In genomic region chr20:43388267-43389081, GRCh38 we compare ENCODE assay signal across 15 cellular contexts.
A peak's percentile ranks its signal among the peaks of the same experiment; 100 is the strongest.
DNase-seq lines count a peak whose midpoint lies in the region; ATAC-seq and TF ChIP-seq lines count a peak whose summit lies in the region.
"Had no signal": no experiment of that assay in that cellular context is flagged by ENCODE, and none has a peak within 500 bp of the region (broad histone marks: within the 10 kb centered on the region; RNA-seq: fewer than 3 reads in every experiment).

No MANE protein-coding gene starts in this region.

- TF ChIP-seq CTCF in breast epithelium (IDR thresholded peaks at IDR 0.05) (no peak), mammary epithelial cell (conservative IDR thresholded peaks at IDR 0.05 in 1 of 2, IDR thresholded peaks at IDR 0.05 in 1 of 2; ENCODE audit: extremely low read depth in 1 of 2, insufficient read depth in 1 of 2, low read depth in 1 of 2, low read length in 2 of 2) (no peak), esophagus muscularis mucosa (IDR thresholded peaks at IDR 0.05) (no peak), natural killer cell (IDR thresholded peaks at IDR 0.05) (no peak)

- WGBS in mammary epithelial cell (ENCODE audit: low coverage, missing lambda C conversion rate), result 29% methylated on average over 7 of the region's 16 CpGs
- 29% methylated on average over 6 of the region's 16 CpGs for WGBS in esophagus muscularis mucosa
- WGBS in mesodermal cell (ENCODE audit: insufficient coverage in 2 of 2), 2 experiments, result 82 to 88% methylated on average over 5 to 14 of the region's 16 CpGs
- 61 to 65% methylated on average over 16 of the region's 16 CpGs for WGBS in aorta, 2 donors

- no peak overlapping the region for H3K9ac ChIP-seq in mammary epithelial cell (ENCODE audit: insufficient read depth, low read length)
- H3K9ac ChIP-seq: SK-N-SH had no signal

- H3K9me3 Mint-ChIP-seq in natural killer cell, result no peaks in the 10 kb centered on the region
- H3K9me3 Mint-ChIP-seq in stimulated activated effector memory CD8-positive, alpha-beta T cell treated with anti-CD3 and anti-CD28 coated beads, Interleukin-12 subunit alpha, Interleukin-12 subunit beta, amount 100 ng/mL, for 72 hours, result no peaks in the 10 kb centered on the region
- H3K9me3 Mint-ChIP-seq: type B pancreatic cell had no signal

- TF ChIP-seq POLR2A in breast epithelium (IDR thresholded peaks at IDR 0.05) (no peak), esophagus muscularis mucosa (IDR thresholded peaks at IDR 0.05; ENCODE audit: low read depth) (no peak)

- H3K4me3 Mint-ChIP-seq in natural killer cell, result no peak overlapping the region
- no peak overlapping the region for H3K4me3 Mint-ChIP-seq in stimulated activated effector memory CD8-positive, alpha-beta T cell treated with anti-CD3 and anti-CD28 coated beads, Interleukin-12 subunit alpha, Interleukin-12 subunit beta, amount 100 ng/mL, for 72 hours
- H3K4me3 Mint-ChIP-seq: activated B cell treated with CpG ODN at 0.5 μM for 24 hours, type B pancreatic cell had no signal

- H3K36me3 ChIP-seq in breast epithelium (no peaks in the 10 kb centered on the region), mammary epithelial cell (ENCODE audit: insufficient read depth, low read length) (no peaks in the 10 kb centered on the region), esophagus muscularis mucosa (no peaks in the 10 kb centered on the region), mesodermal cell (ENCODE audit: control insufficient read depth, insufficient read depth, low read length) (no peaks in the 10 kb centered on the region), aorta (ENCODE audit: control insufficient read depth in 1 of 2, insufficient read depth in 2 of 2, low read length in 1 of 2) (no peaks in the 10 kb centered on the region)
- H3K36me3 ChIP-seq: adrenal gland, gastroesophageal sphincter had no signal

- CTCF ChIA-PET in mammary epithelial cell (lab: Charles Lee; ENCODE audit: low non-redundant PET), result no interaction called here

- dilution Hi-C loops in mammary epithelial cell (cut with HindIII; ENCODE audit: low sequenced_read_pairs), result no loop called here

- ATAC-seq in aorta (ENCODE audit: low FRiP score) (peak; percentile 59), natural killer cell (no peak)
- ATAC-seq in stimulated activated effector memory CD8-positive, alpha-beta T cell treated with anti-CD3 and anti-CD28 coated beads, Interleukin-12 subunit alpha, Interleukin-12 subunit beta, amount 100 ng/mL, for 72 hours, result no peak

- in situ Hi-C loops in mammary epithelial cell (cut with MboI; ENCODE audit: low sequenced_read_pairs in 2 of 2), result no loop called here

- H3K4me1 Mint-ChIP-seq in natural killer cell, result no peaks in the 10 kb centered on the region
- no peaks in the 10 kb centered on the region for H3K4me1 Mint-ChIP-seq in stimulated activated effector memory CD8-positive, alpha-beta T cell treated with anti-CD3 and anti-CD28 coated beads, Interleukin-12 subunit alpha, Interleukin-12 subunit beta, amount 100 ng/mL, for 72 hours
- H3K4me1 Mint-ChIP-seq: activated B cell treated with CpG ODN at 0.5 μM for 24 hours had no signal

- no peak overlapping the region for H3K27ac Mint-ChIP-seq in natural killer cell
- no peak overlapping the region for H3K27ac Mint-ChIP-seq in stimulated activated effector memory CD8-positive, alpha-beta T cell treated with anti-CD3 and anti-CD28 coated beads, Interleukin-12 subunit alpha, Interleukin-12 subunit beta, amount 100 ng/mL, for 72 hours
- H3K27ac Mint-ChIP-seq: activated B cell treated with CpG ODN at 0.5 μM for 24 hours, type B pancreatic cell had no signal

- H2AFZ ChIP-seq in mammary epithelial cell (ENCODE audit: low read depth, low read length), result no peak overlapping the region

- H3K27ac ChIP-seq in breast epithelium (peak overlapping the region; percentile 60 to 85), mammary epithelial cell (ENCODE audit: insufficient read depth, low read depth, low read length) (no peak overlapping the region), esophagus muscularis mucosa (replicated peaks in 1 of 4) (peak overlapping the region in 2 of 4 donors; percentile 2 to 38), mesodermal cell (ENCODE audit: low read depth, low read length, severe bottlenecking) (peak overlapping the region; percentile 69), aorta (ENCODE audit: low read depth in 1 of 2, low read length in 2 of 2) (no peak overlapping the region)
- H3K27ac ChIP-seq: adrenal gland had no signal

- DNase-seq in breast epithelium (ENCODE audit: low spot score in 2 of 2) (peak in 1 of 2 donors; percentile 17), mammary epithelial cell (no peak), esophagus muscularis mucosa (ENCODE audit: extremely low spot score) (peak; percentile 94), aorta (peak; percentile 65 to 82), natural killer cell (no peak), kidney glomerular epithelial cell (lab: John Stamatoyannopoulos, UW) (no peak)
- no peak for DNase-seq in stimulated activated effector memory CD8-positive, alpha-beta T cell treated with anti-CD3 and anti-CD28 coated beads, Interleukin-12 subunit alpha, Interleukin-12 subunit beta, amount 100 ng/mL, for 72 hours (ENCODE audit: low spot score in 2 of 2)
- DNase-seq: activated B cell treated with CpG ODN at 0.5 μM for 24 hours; activated T-cell treated with anti-CD3 and anti-CD28 coated beads, Interleukin-2, amount 50 U/mL, for 1 hour; DMS53; SK-N-SH had no signal

- H3K36me3 Mint-ChIP-seq in natural killer cell, result no peaks in the 10 kb centered on the region
- no peaks in the 10 kb centered on the region for H3K36me3 Mint-ChIP-seq in stimulated activated effector memory CD8-positive, alpha-beta T cell treated with anti-CD3 and anti-CD28 coated beads, Interleukin-12 subunit alpha, Interleukin-12 subunit beta, amount 100 ng/mL, for 72 hours
- H3K36me3 Mint-ChIP-seq: type B pancreatic cell had no signal

- H3K4me1 ChIP-seq in breast epithelium (no peaks in the 10 kb centered on the region), mammary epithelial cell (ENCODE audit: insufficient read depth, low read length) (no peaks in the 10 kb centered on the region), esophagus muscularis mucosa (peaks cover 0 to 17% (median 16%) of the 10 kb centered on the region in 4 donors), mesodermal cell (ENCODE audit: control insufficient read depth, insufficient read depth, low read length, poor library complexity, severe bottlenecking) (peaks cover 16% of the 10 kb centered on the region), aorta (ENCODE audit: control insufficient read depth in 1 of 2, insufficient read depth in 2 of 2, low read length in 2 of 2) (no peaks in the 10 kb centered on the region)
- H3K4me1 ChIP-seq: adrenal gland had no signal

- H3K27me3 ChIP-seq in breast epithelium (no peaks in the 10 kb centered on the region), mammary epithelial cell (ENCODE audit: insufficient read depth, low read length) (peaks cover 3% of the 10 kb centered on the region), esophagus muscularis mucosa (peaks cover 0 to 31% (median 0%) of the 10 kb centered on the region in 4 donors), aorta (ENCODE audit: control insufficient read depth in 1 of 2, insufficient read depth in 2 of 2, low read length in 1 of 2) (peaks cover 0 to 2% of the 10 kb centered on the region in 2 donors)
- H3K27me3 ChIP-seq: adrenal gland had no signal

- peaks cover 3 to 30% of the 10 kb centered on the region in 2 donors for H3K27me3 Mint-ChIP-seq in natural killer cell (ENCODE audit: low read depth in 2 of 2)

- no peak for TF ChIP-seq EP300 in esophagus muscularis mucosa (IDR thresholded peaks at IDR 0.05)

- no TSS peak for BruUV-seq in mammary epithelial cell (replicated peaks; lab: Mats Ljungman, UMichigan)

- H3K79me2 ChIP-seq in mammary epithelial cell (ENCODE audit: insufficient read depth, low read length), result no peaks in the 10 kb centered on the region

- H4K20me1 ChIP-seq in mammary epithelial cell (ENCODE audit: insufficient read depth, low read length), result no peaks in the 10 kb centered on the region

- H3K4me3 ChIP-seq in breast epithelium (no peak overlapping the region), mammary epithelial cell (replicated peaks in 1 of 3; ENCODE audit: insufficient read depth in 1 of 3, low read depth in 2 of 3, low read length in 3 of 3) (no peak overlapping the region), esophagus muscularis mucosa (no peak overlapping the region), mesodermal cell (ENCODE audit: extremely low read depth, insufficient read depth, low read length, poor library complexity, severe bottlenecking) (no peak overlapping the region), aorta (ENCODE audit: low read length in 2 of 2) (no peak overlapping the region)
- H3K4me3 ChIP-seq: adrenal gland, gastroesophageal sphincter had no signal

- no peak overlapping the region for H3K4me2 ChIP-seq in mammary epithelial cell (ENCODE audit: insufficient read depth, low read depth, low read length)
- H3K4me2 ChIP-seq: SK-N-SH had no signal

- H3K9me3 ChIP-seq in breast epithelium, result no peaks in the 10 kb centered on the region
- H3K9me3 ChIP-seq in mammary epithelial cell (replicated peaks; ENCODE audit: insufficient read depth, low read length), result peaks cover 5% of the 10 kb centered on the region
- H3K9me3 ChIP-seq in esophagus muscularis mucosa, result peaks cover 0 to 1% (median 0%) of the 10 kb centered on the region in 4 donors
- peaks cover 8% of the 10 kb centered on the region for H3K9me3 ChIP-seq in mesodermal cell (ENCODE audit: control insufficient read depth, low read length)
- peaks cover 3% of the 10 kb centered on the region for H3K9me3 ChIP-seq in aorta (ENCODE audit: control insufficient read depth, low read length)
- H3K9me3 ChIP-seq: adrenal gland, SK-N-SH had no signal

- intact Hi-C loops in breast epithelium (cut with DNase I; ENCODE audit: low total_unique reads) (no loop called here), mammary epithelial cell (cut with micrococcal nuclease) (no loop called here), esophagus muscularis mucosa (cut with DNase I) (no loop called here), aorta (cut with DNase I) (no loop called here), natural killer cell (cut with micrococcal nuclease) (no loop called here)

Comparison
In these comparisons a context has a peak if more than half of its experiments do, and no peak if none do; other contexts are left out.
1. H3K27ac ChIP-seq: peak in breast epithelium (2 of 2) and mesodermal cell (single experiment); none in mammary epithelial cell (single experiment) and aorta (0 of 2).
2. DNase-seq: peak in esophagus muscularis mucosa (single experiment) and aorta (2 of 2); none in mammary epithelial cell (single experiment), natural killer cell (single experiment), kidney glomerular epithelial cell (single experiment) and stimulated activated effector memory CD8-positive, alpha-beta T cell treated with anti-CD3 and anti-CD28 coated beads, Interleukin-12 subunit alpha, Interleukin-12 subunit beta, amount 100 ng/mL, for 72 hours (0 of 2).